ENCODE assay signal across 25 cellular contexts in genomic region chr5:72645447-72645846, GRCh38.
"Had no signal": no experiment of that assay in that cellular context is flagged by ENCODE, and none has a peak within 500 bp of the region (broad histone marks: within the 10 kb centered on the region; RNA-seq: fewer than 3 reads in every experiment).

No MANE protein-coding gene starts in this region.

- H3K9me3 Mint-ChIP-seq: mesothelial cell of epicardium; naive B cell; natural killer cell; stimulated activated effector memory CD8-positive, alpha-beta T cell treated with anti-CD3 and anti-CD28 coated beads, Interleukin-12 subunit alpha, Interleukin-12 subunit beta, amount 100 ng/mL, for 72 hours; stimulated activated naive CD8-positive, alpha-beta T cell treated with anti-CD3 and anti-CD28 coated beads, Interleukin-15, Interleukin-2, amounts not matched to agents 100 ng/mL and 50 ng/mL, for 24 hours had no signal

- H3K4me1 ChIP-seq: left ventricle myocardium inferior, right atrium auricular region, suprapubic skin, tibial artery, upper lobe of right lung had no signal

- H3K4me3 ChIP-seq: left ventricle myocardium inferior, lung, ovary, right atrium auricular region, skin epidermis, suprapubic skin, thoracic aorta, tibial artery, upper lobe of right lung had no signal

- ATAC-seq: natural killer cell; sciatic nerve; stimulated activated effector memory CD8-positive, alpha-beta T cell treated with anti-CD3 and anti-CD28 coated beads, Interleukin-12 subunit alpha, Interleukin-12 subunit beta, amount 100 ng/mL, for 72 hours; upper lobe of right lung had no signal

- H3K36me3 Mint-ChIP-seq: mesothelial cell of epicardium; naive B cell; natural killer cell; stimulated activated effector memory CD8-positive, alpha-beta T cell treated with anti-CD3 and anti-CD28 coated beads, Interleukin-12 subunit alpha, Interleukin-12 subunit beta, amount 100 ng/mL, for 72 hours had no signal

- FAIRE-seq: urothelium cell line had no signal

- H3K4me1 Mint-ChIP-seq: naive B cell; natural killer cell; stimulated activated effector memory CD8-positive, alpha-beta T cell treated with anti-CD3 and anti-CD28 coated beads, Interleukin-12 subunit alpha, Interleukin-12 subunit beta, amount 100 ng/mL, for 72 hours had no signal

- H3K27ac ChIP-seq: left ventricle myocardium inferior, ovary, right atrium auricular region, skin epidermis, suprapubic skin, thoracic aorta, tibial artery, upper lobe of right lung had no signal

- H3K4me3 Mint-ChIP-seq: mesothelial cell of epicardium; naive B cell; natural killer cell; stimulated activated effector memory CD8-positive, alpha-beta T cell treated with anti-CD3 and anti-CD28 coated beads, Interleukin-12 subunit alpha, Interleukin-12 subunit beta, amount 100 ng/mL, for 72 hours; stimulated activated naive CD8-positive, alpha-beta T cell treated with anti-CD3 and anti-CD28 coated beads, Interleukin-15, Interleukin-2, amounts not matched to agents 100 ng/mL and 50 ng/mL, for 24 hours had no signal

- H3K27ac Mint-ChIP-seq: mesothelial cell of epicardium; naive B cell; natural killer cell; progenitor cell of endocrine pancreas; stimulated activated effector memory CD8-positive, alpha-beta T cell treated with anti-CD3 and anti-CD28 coated beads, Interleukin-12 subunit alpha, Interleukin-12 subunit beta, amount 100 ng/mL, for 72 hours; stimulated activated naive CD8-positive, alpha-beta T cell treated with anti-CD3 and anti-CD28 coated beads, Interleukin-15, Interleukin-2, amounts not matched to agents 100 ng/mL and 50 ng/mL, for 24 hours had no signal

- H3K36me3 ChIP-seq: left ventricle myocardium inferior, ovary, right atrium auricular region, suprapubic skin, thoracic aorta, tibial artery, upper lobe of right lung had no signal

- H3K27me3 ChIP-seq: ovary, right atrium auricular region, suprapubic skin, tibial artery, upper lobe of right lung had no signal

- DNase-seq: islet precursor cell; left ventricle myocardium inferior; mesendoderm; naive B cell; natural killer cell; ovary; stimulated activated CD4-positive, alpha-beta T cell treated with anti-CD3 and anti-CD28 coated beads, Interleukin-12 subunit alpha, Interleukin-12 subunit beta, amount 100 ng/mL, for 4 hours; stimulated activated CD4-positive, alpha-beta T cell treated with anti-CD3 and anti-CD28 coated beads, Interleukin-15, amount 100 ng/mL, for 24 hours; stimulated activated CD4-positive, alpha-beta T cell treated with anti-CD3 and anti-CD28 coated beads, Interleukin-2, amount 100 ng/mL, for 24 hours; stimulated activated CD4-positive, alpha-beta T cell treated with anti-CD3 and anti-CD28 coated beads, Interleukin-4, amount 100 ng/mL, for 24 hours; stimulated activated naive CD4-positive, alpha-beta T cell; tibial artery; trophoblast cell; upper lobe of right lung had no signal
